ENCODE assay signal across 12 cellular contexts in the genomic region with DNA sequence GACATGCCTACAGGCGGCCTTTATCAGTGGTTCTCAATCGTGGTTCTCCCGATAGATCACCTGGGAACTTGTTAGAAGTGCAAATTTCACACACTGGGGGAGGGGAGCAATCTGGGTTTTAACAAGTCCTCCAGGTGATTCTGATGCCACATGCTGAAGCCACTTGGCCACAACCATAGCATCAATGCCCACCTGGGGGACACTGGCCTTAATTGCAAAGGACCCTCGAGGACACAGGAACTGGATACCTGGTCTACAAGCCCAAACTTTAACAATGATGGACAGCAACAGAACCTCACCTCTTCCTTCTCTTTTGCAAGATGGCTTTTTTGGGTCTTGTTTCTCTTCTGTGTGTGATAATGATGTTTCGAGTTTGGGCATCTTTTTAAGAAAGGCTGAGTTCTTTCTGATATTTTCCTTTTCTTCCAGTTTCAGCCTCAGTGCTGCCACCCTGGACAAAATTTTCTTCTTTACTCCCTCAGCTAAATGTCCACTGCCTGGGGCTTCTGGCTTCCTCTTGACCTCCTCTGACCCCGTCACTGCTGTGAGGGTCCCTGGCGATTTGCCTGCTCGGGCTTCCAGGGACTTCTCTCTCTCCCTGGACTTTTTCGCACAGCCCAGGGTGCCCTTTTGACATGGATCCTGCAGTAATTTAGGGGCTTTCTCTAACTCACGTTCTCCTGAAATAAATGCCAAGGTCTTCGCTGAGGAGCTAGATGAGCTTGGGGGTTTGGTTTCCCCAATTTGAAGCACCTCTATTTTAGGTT.
DNase-seq lines count a peak whose midpoint lies in the region; ATAC-seq, FAIRE-seq and TF ChIP-seq lines count a peak whose summit lies in the region.
"Had no signal": no experiment of that assay in that cellular context is flagged by ENCODE, and none has a peak within 500 bp of the region (broad histone marks: within the 10 kb centered on the region; RNA-seq: fewer than 3 reads in every experiment).

No MANE protein-coding gene starts in this region.

- H3K79me2 ChIP-seq in GM12878 (ENCODE audit: control insufficient read depth, insufficient read depth, low read length) = peaks cover 76% of the 10 kb centered on the region

- peak overlapping the region; percentile 88 for H3K9ac ChIP-seq in GM12878 (ENCODE audit: control insufficient read depth, insufficient read depth, low read length)

- FAIRE-seq in GM12878 (lab: Jason Lieb, UNC) = no peak
- FAIRE-seq: small intestine had no signal

- TF ChIP-seq POLR2A in GM12878 (IDR thresholded peaks at IDR 0.05; ENCODE audit: low read depth, low read length) = no peak

- intact Hi-C loops in GM12878 (cut with micrococcal nuclease; ENCODE audit: unreplicated experiment) = loop anchor here (1.0 to 10.0 kb wide), 7 partner anchors 9 to 610 kb away; no protein-coding TSS in a partner anchor

- peak overlapping the region; percentile 65; the same call in 1 of the 2 replicates for H3K4me3 ChIP-seq in GM08714 (ENCODE audit: low read length)
- H3K4me3 ChIP-seq in GM12878 = peak overlapping the region; percentile 77

- peak overlapping the region; percentile 100 for H3K27ac ChIP-seq in GM12878 (ENCODE audit: control insufficient read depth, insufficient read depth)

- peak overlapping the region; percentile 76 for H3K4me2 ChIP-seq in GM12878 (ENCODE audit: control insufficient read depth, insufficient read depth)

- no peaks in the 10 kb centered on the region for H4K20me1 ChIP-seq in GM12878 (ENCODE audit: control insufficient read depth, insufficient read depth)

- peak; percentile 1 for ATAC-seq in GM19452 (IDR thresholded peaks at IDR 0.05; ENCODE audit: unreplicated experiment)
- ATAC-seq in HG02885 (IDR thresholded peaks at IDR 0.05; ENCODE audit: poor library complexity, unreplicated experiment) = peak; percentile 4
- ATAC-seq in GM12878 = peak; percentile 2

- DNase-seq in GM12878 (ENCODE audit: low read depth, low spot score) (no peak), NCI-H748 treated with DMSO at 0.1 percent for 48 hours (lab: John Stamatoyannopoulos, UW) (no peak), mucosa of gallbladder (ENCODE audit: low spot score) (no peak), midbrain (lab: John Stamatoyannopoulos, UW) (no peak), DMS 273 (lab: John Stamatoyannopoulos, UW; ENCODE audit: unreplicated experiment) (no peak)
- DNase-seq: activated effector memory CD4-positive, alpha-beta T cell treated with anti-CD3 and anti-CD28 coated beads, Interleukin-2, amount 50 U/mL, for 16 hours; central memory CD4-positive, alpha-beta T cell; NCI-H446; small intestine had no signal

- POLR2A ChIA-PET in GM12878 (lab: Charles Lee) = interaction anchor here (0.5 to 5.6 kb wide), 11 partner anchors 22 to 912 kb away, joined by 3 to 40 read pairs (median 6); a partner anchor contains a TSS

- in situ Hi-C loops in GM12878 (cut with MboI) = loop anchor here (5.0 kb wide), 2 partner anchors 123 to 228 kb away; no protein-coding TSS in a partner anchor

- H2AFZ ChIP-seq in GM12878 (ENCODE audit: control insufficient read depth, low read depth, low read length) = no peak overlapping the region

- SMC1A ChIA-PET in GM12878 (lab: Charles Lee; ENCODE audit: uncharacterized antibody, unreplicated experiment) = interaction anchor here (0.9 to 22.2 kb wide), 15 partner anchors 8 to 435 kb away, joined by 3 to 682 read pairs (median 7); a partner anchor contains a TSS

- no peak for TF ChIP-seq CTCF in GM12878 (IDR thresholded peaks at IDR 0.05 in 2 of 3, conservative IDR thresholded peaks at IDR 0.05 in 1 of 3; ENCODE audit: control insufficient read depth in 2 of 3, extremely low read depth in 1 of 3, insufficient read depth in 1 of 3, low read depth in 3 of 3, low read length in 3 of 3)

- CTCF ChIA-PET in GM12878 (lab: Yijun Ruan, JAX) = interaction anchor here (0.6 to 20.7 kb wide), 9 partner anchors 28 to 576 kb away, joined by 3 to 743 read pairs (median 3); a partner anchor contains a TSS

- peaks cover 25% of the 10 kb centered on the region for H3K4me1 ChIP-seq in GM12878 (ENCODE audit: control insufficient read depth, insufficient read depth, low read length)

- TF ChIP-seq EP300 in GM12878 (IDR thresholded peaks at IDR 0.05; ENCODE audit: borderline replicate concordance in 1 of 2, control insufficient read depth in 1 of 2, low read depth in 2 of 2, low read length in 2 of 2) = 0 out of 4 replicates have a peak, but pooled peaks of 1 of the 2 experiments have one; percentile 54

- TSS peak; percentile 66 for BruUV-seq in GM12878 (replicated peaks; lab: Mats Ljungman, UMichigan)

- H3K36me3 ChIP-seq in GM12878 (ENCODE audit: control insufficient read depth in 2 of 2, insufficient read depth in 2 of 2, low read length in 1 of 2) = peaks cover 0 to 2% of the 10 kb centered on the region in 2 experiments; a peak in 2 of 4 replicates

- 4% methylated on average over 11 of the region's 11 CpGs for WGBS in GM12878 (ENCODE audit: insufficient coverage, insufficient replicate concordance, low lambda C conversion rate, missing lambda C conversion rate)

- H3K9me3 ChIP-seq in GM12878 (replicated peaks; ENCODE audit: control insufficient read depth, insufficient read depth, low read length) = peaks cover 2% of the 10 kb centered on the region; the same call in 1 of the 3 replicates

- TF ChIP-seq RAD21 in GM12878 (IDR thresholded peaks at IDR 0.05; ENCODE audit: insufficient read depth, low read depth, low read length) = no peak

- H3K27me3 ChIP-seq in GM12878 (replicated peaks in 1 of 2; ENCODE audit: control insufficient read depth in 2 of 2, insufficient read depth in 2 of 2, low read length in 1 of 2) = no peaks in the 10 kb centered on the region

- RAD21 ChIA-PET in GM12878 (lab: Charles Lee; ENCODE audit: unreplicated experiment) = interaction anchor here (0.8 to 21.3 kb wide), 12 partner anchors 14 to 231 kb away, joined by 3 to 522 read pairs (median 7); a partner anchor contains a TSS

TF ChIP-seq in GM12878, 131 proteins besides CTCF, POLR2A, EP300 and RAD21 (continues in another document):
- TF ChIP-seq, protein P1, sequence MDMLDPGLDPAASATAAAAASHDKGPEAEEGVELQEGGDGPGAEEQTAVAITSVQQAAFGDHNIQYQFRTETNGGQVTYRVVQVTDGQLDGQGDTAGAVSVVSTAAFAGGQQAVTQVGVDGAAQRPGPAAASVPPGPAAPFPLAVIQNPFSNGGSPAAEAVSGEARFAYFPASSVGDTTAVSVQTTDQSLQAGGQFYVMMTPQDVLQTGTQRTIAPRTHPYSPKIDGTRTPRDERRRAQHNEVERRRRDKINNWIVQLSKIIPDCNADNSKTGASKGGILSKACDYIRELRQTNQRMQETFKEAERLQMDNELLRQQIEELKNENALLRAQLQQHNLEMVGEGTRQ (IDR thresholded peaks at IDR 0.05; ENCODE audit: borderline replicate concordance, low read depth, low read length) = no peak
- no peak for TF ChIP-seq IKZF1 (conservative IDR thresholded peaks at IDR 0.05)
- TF ChIP-seq SPI1 (IDR thresholded peaks at IDR 0.05; ENCODE audit: borderline replicate concordance, insufficient read depth, low read depth, low read length) = no peak
- TF ChIP-seq, protein P2, sequence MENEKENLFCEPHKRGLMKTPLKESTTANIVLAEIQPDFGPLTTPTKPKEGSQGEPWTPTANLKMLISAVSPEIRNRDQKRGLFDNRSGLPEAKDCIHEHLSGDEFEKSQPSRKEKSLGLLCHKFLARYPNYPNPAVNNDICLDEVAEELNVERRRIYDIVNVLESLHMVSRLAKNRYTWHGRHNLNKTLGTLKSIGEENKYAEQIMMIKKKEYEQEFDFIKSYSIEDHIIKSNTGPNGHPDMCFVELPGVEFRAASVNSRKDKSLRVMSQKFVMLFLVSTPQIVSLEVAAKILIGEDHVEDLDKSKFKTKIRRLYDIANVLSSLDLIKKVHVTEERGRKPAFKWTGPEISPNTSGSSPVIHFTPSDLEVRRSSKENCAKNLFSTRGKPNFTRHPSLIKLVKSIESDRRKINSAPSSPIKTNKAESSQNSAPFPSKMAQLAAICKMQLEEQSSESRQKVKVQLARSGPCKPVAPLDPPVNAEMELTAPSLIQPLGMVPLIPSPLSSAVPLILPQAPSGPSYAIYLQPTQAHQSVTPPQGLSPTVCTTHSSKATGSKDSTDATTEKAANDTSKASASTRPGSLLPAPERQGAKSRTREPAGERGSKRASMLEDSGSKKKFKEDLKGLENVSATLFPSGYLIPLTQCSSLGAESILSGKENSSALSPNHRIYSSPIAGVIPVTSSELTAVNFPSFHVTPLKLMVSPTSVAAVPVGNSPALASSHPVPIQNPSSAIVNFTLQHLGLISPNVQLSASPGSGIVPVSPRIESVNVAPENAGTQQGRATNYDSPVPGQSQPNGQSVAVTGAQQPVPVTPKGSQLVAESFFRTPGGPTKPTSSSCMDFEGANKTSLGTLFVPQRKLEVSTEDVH (IDR thresholded peaks at IDR 0.05; ENCODE audit: low read depth, partially characterized antibody) = no peak
- no peak for TF ChIP-seq STAT1 (conservative IDR thresholded peaks at IDR 0.05)
- TF ChIP-seq, protein P3, sequence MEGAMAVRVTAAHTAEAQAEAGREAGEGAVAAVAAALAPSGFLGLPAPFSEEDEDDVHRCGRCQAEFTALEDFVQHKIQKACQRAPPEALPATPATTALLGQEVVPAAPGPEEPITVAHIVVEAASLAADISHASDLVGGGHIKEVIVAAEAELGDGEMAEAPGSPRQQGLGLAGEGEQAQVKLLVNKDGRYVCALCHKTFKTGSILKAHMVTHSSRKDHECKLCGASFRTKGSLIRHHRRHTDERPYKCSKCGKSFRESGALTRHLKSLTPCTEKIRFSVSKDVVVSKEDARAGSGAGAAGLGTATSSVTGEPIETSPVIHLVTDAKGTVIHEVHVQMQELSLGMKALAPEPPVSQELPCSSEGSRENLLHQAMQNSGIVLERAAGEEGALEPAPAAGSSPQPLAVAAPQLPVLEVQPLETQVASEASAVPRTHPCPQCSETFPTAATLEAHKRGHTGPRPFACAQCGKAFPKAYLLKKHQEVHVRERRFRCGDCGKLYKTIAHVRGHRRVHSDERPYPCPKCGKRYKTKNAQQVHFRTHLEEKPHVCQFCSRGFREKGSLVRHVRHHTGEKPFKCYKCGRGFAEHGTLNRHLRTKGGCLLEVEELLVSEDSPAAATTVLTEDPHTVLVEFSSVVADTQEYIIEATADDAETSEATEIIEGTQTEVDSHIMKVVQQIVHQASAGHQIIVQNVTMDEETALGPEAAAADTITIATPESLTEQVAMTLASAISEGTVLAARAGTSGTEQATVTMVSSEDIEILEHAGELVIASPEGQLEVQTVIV (IDR thresholded peaks at IDR 0.05; ENCODE audit: borderline replicate concordance, partially characterized antibody) = no peak
- TF ChIP-seq SMC3 (IDR thresholded peaks at IDR 0.05; ENCODE audit: borderline replicate concordance, low read length) = no peak; the same call in 1 of the 2 replicates
- no peak for TF ChIP-seq ATF7 (IDR thresholded peaks at IDR 0.05; ENCODE audit: low read depth)
- no peak for TF ChIP-seq FOS (IDR thresholded peaks at IDR 0.05; ENCODE audit: borderline replicate concordance, extremely low read depth, insufficient read length)
